Comparison of ENCODE assay signal across 8 cellular contexts in the genomic region with DNA sequence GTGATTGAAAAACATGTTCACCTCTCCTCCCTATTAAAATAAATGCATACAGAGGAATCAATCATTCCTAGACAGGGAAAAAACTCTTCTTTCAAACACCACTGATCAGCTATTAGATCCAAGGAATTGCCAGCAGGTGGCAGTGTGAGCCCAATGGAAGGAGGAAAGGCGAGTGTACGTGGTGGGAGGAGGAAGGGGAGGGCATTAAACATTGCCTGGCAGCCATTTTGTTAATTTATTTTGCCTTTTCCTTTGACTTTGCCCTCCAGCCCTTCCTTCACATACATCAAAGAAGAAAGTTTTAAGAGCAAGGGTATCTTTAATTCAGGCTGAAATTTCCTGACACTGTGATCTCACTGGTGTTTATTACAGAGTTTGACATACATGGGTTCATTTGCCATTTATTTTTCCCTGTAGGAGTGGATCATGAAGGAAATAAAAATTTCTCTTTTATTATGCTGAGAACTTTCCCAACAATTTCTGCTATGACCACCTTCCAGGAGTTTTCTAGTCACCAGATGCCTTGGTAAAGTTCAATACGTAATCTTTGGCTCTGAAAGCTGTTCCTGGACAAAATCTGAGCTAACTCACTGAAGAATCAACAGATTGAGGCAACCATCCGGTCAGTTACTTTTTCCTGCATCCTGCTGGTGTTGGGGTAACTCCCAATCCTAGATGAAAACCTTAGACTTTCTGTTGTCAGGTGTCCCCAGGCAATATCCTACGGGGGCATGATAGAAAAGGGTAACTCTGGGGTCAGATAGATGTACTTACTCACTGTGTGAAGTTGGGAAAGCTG. TPM values are rescaled to one million over a fixed set of nuclear protein-coding genes. Genes with fewer than 3 reads are reported as not detected.
DNase-seq lines count a peak whose midpoint lies in the region; ATAC-seq, FAIRE-seq and TF ChIP-seq lines count a peak whose summit lies in the region.

No MANE protein-coding gene starts in this region.

- DNase-seq in GM03348 (ENCODE audit: low spot score) (peak; percentile 93), NCI-H2196 treated with DMSO at 0.1 percent for 48 hours (lab: John Stamatoyannopoulos, UW; ENCODE audit: unreplicated experiment) (peak; percentile 85), activated B cell treated with CpG ODN at 0.5 μM for 24 hours (peak; percentile 63), smooth muscle cell of the brain vasculature (ENCODE audit: low read depth, low spot score) (peak; percentile 71)
- peak; percentile 84 for DNase-seq in central memory CD4-positive, alpha-beta T cell

- H3K27me3 Mint-ChIP-seq in activated B cell treated with CpG ODN at 0.5 μM for 24 hours: no peaks in the 10 kb centered on the region

- peaks cover 17% of the 10 kb centered on the region for H3K36me3 Mint-ChIP-seq in activated B cell treated with CpG ODN at 0.5 μM for 24 hours (ENCODE audit: low read depth)

- CTCF ChIA-PET in activated B cell treated with CpG ODN at 0.5 μM for 24 hours (lab: Charles Lee): interaction anchor here (0.6 to 4.3 kb wide), 30 partner anchors 10 to 483 kb away, joined by 3 to 71 read pairs (median 6); a partner anchor contains a TSS

- intact Hi-C loops in activated B cell treated with CpG ODN at 0.5 μM for 24 hours (cut with micrococcal nuclease): loop anchor here (1.0 to 5.0 kb wide), 8 partner anchors 84 to 666 kb away; a partner anchor contains a TSS

- H3K4me1 Mint-ChIP-seq in activated B cell treated with CpG ODN at 0.5 μM for 24 hours: peaks cover 49% of the 10 kb centered on the region

- POLR2A ChIA-PET in activated B cell treated with CpG ODN at 0.5 μM for 24 hours (lab: Charles Lee): interaction anchor here (0.7 to 1.9 kb wide), 14 partner anchors 14 to 465 kb away, joined by 3 to 13 read pairs (median 4); a partner anchor contains a TSS

- peak; percentile 37 for ATAC-seq in HG03108 (IDR thresholded peaks at IDR 0.05; ENCODE audit: unreplicated experiment)
- peak; percentile 45 for ATAC-seq in activated B cell treated with CpG ODN at 0.5 μM for 24 hours (ENCODE audit: low read depth)
- ATAC-seq in HG02571 (IDR thresholded peaks at IDR 0.05; ENCODE audit: unreplicated experiment): no peak

- peak; percentile 89 for FAIRE-seq in islet of Langerhans (lab: Jason Lieb, UNC)

- H3K9me3 Mint-ChIP-seq in activated B cell treated with CpG ODN at 0.5 μM for 24 hours: no peaks in the 10 kb centered on the region

- H3K4me3 Mint-ChIP-seq in activated B cell treated with CpG ODN at 0.5 μM for 24 hours: peak overlapping the region; percentile 100

- H3K27ac Mint-ChIP-seq in activated B cell treated with CpG ODN at 0.5 μM for 24 hours: peak overlapping the region; percentile 99

- peak; percentile 20 for TF ChIP-seq CTCF in activated B cell treated with CpG ODN at 0.5 μM for 24 hours (IDR thresholded peaks at IDR 0.05)

RNA-seq across cellular contexts. Expression of a gene that starts 1.9 kb away (rescaled TPM):
- 7.5 and 8.4 TPM in 2 replicates for total RNA-seq in activated B cell treated with CpG ODN at 0.5 μM for 24 hours

RNA-seq across cellular contexts. Expression of a gene that starts 6.8 kb away (rescaled TPM):
- 0.15 TPM in 1 of 2 replicates, not detected in the other for total RNA-seq in activated B cell treated with CpG ODN at 0.5 μM for 24 hours

RNA-seq across cellular contexts. Expression of a gene that starts 37.0 kb away (rescaled TPM):
- total RNA-seq in activated B cell treated with CpG ODN at 0.5 μM for 24 hours: 0.42 and 0.53 TPM in 2 replicates

RNA-seq across cellular contexts. Expression of a gene that starts 52.6 kb away (rescaled TPM):
- total RNA-seq in activated B cell treated with CpG ODN at 0.5 μM for 24 hours: 17.1 and 18.1 TPM in 2 replicates
